1 cellular context compared by ENCODE assay signal in genomic region chr19:14042673-14043608, GRCh38.
A peak's percentile ranks its signal among the peaks of the same experiment; 100 is the strongest.
TF ChIP-seq lines count a peak whose summit lies in the region.

No MANE protein-coding gene starts in this region.

TF ChIP-seq in IMR-90, 13 proteins besides CTCF, POLR2A, EP300 and RAD21:
- peak; percentile 23; the same call in 1 of the 2 replicates for TF ChIP-seq MAZ (IDR thresholded peaks at IDR 0.05; ENCODE audit: borderline replicate concordance, low read depth, low read length)
